ENCODE assay signal across 15 cellular contexts in genomic region chr14:66476964-66477363, GRCh38. TPM values are rescaled to one million over a fixed set of nuclear protein-coding genes. Genes with fewer than 3 reads are reported as not detected.
A peak's percentile ranks its signal among the peaks of the same experiment; 100 is the strongest.
DNase-seq lines count a peak whose midpoint lies in the region; TF ChIP-seq lines count a peak whose summit lies in the region.
"Had no signal": no experiment of that assay in that cellular context is flagged by ENCODE, and none has a peak within 500 bp of the region (broad histone marks: within the 10 kb centered on the region; RNA-seq: fewer than 3 reads in every experiment).

No MANE protein-coding gene starts in this region.

- no peaks in the 10 kb centered on the region for H4K20me1 ChIP-seq in mammary epithelial cell (ENCODE audit: insufficient read depth, low read length)

- H2AFZ ChIP-seq in mammary epithelial cell (ENCODE audit: low read depth, low read length), result no peak overlapping the region

- TF ChIP-seq EP300 in suprapubic skin (IDR thresholded peaks at IDR 0.05), result no peak
- no peak for TF ChIP-seq EP300 in ovary (IDR thresholded peaks at IDR 0.05)

- CTCF ChIA-PET in mammary epithelial cell (lab: Charles Lee; ENCODE audit: low non-redundant PET), result no interaction called here

- no peak overlapping the region for H3K4me2 ChIP-seq in mammary epithelial cell (ENCODE audit: insufficient read depth, low read depth, low read length)

- H3K9ac ChIP-seq in mammary epithelial cell (ENCODE audit: insufficient read depth, low read length) (no peak overlapping the region), colonic mucosa (ENCODE audit: low read depth in 2 of 2, low read length in 2 of 2) (no peak overlapping the region)

- TF ChIP-seq POLR2A in suprapubic skin (IDR thresholded peaks at IDR 0.05) (no peak), ovary (IDR thresholded peaks at IDR 0.05) (no peak)

- H3K27me3 ChIP-seq in mammary epithelial cell (ENCODE audit: insufficient read depth, low read length) (no peaks in the 10 kb centered on the region), suprapubic skin (no peaks in the 10 kb centered on the region), colonic mucosa (no peaks in the 10 kb centered on the region), ovary (no peaks in the 10 kb centered on the region)
- H3K27me3 ChIP-seq: adrenal gland had no signal

- H3K27ac ChIP-seq in mammary epithelial cell (ENCODE audit: insufficient read depth, low read depth, low read length), result no peak overlapping the region
- H3K27ac ChIP-seq in suprapubic skin, result no peak overlapping the region
- no peak overlapping the region for H3K27ac ChIP-seq in colonic mucosa
- H3K27ac ChIP-seq in ovary, result no peak overlapping the region
- H3K27ac ChIP-seq: adrenal gland, VCaP had no signal

- H3K79me2 ChIP-seq in mammary epithelial cell (ENCODE audit: insufficient read depth, low read length), result no peaks in the 10 kb centered on the region

- in situ Hi-C loops in mammary epithelial cell (cut with MboI; ENCODE audit: low sequenced_read_pairs in 2 of 2), result no loop called here

- DNase-seq in EL (peak; percentile 62), NCI-H226 (peak; percentile 9), mammary epithelial cell (peak; percentile 35), left kidney (ENCODE audit: low read depth, low spot score) (peak; percentile 16), suprapubic skin (ENCODE audit: low spot score in 2 of 2) (no peak), colonic mucosa (no peak), ovary (no peak), NCI-H2029 (lab: John Stamatoyannopoulos, UW) (no peak)
- DNase-seq: CD4-positive, CD25-positive, alpha-beta regulatory T cell; stimulated activated CD4-positive, alpha-beta T cell treated with anti-CD3 and anti-CD28 coated beads, Interleukin-2, amount 100 ng/mL, for 48 hours; stimulated activated naive CD8-positive, alpha-beta T cell treated with anti-CD3 and anti-CD28 coated beads, Interleukin-15, Interleukin-2, amounts not matched to agents 100 U/mL and 50 U/mL, for 24 hours had no signal

- TF ChIP-seq CTCF in mammary epithelial cell (conservative IDR thresholded peaks at IDR 0.05 in 1 of 2, IDR thresholded peaks at IDR 0.05 in 1 of 2; ENCODE audit: extremely low read depth in 1 of 2, insufficient read depth in 1 of 2, low read depth in 1 of 2, low read length in 2 of 2) (no peak), suprapubic skin (IDR thresholded peaks at IDR 0.05) (no peak), colonic mucosa (IDR thresholded peaks at IDR 0.05) (no peak), ovary (IDR thresholded peaks at IDR 0.05) (no peak)

- H3K36me3 ChIP-seq in mammary epithelial cell (ENCODE audit: insufficient read depth, low read length) (no peaks in the 10 kb centered on the region), suprapubic skin (no peaks in the 10 kb centered on the region), colonic mucosa (no peaks in the 10 kb centered on the region), ovary (no peaks in the 10 kb centered on the region)
- H3K36me3 ChIP-seq: adrenal gland had no signal

- WGBS in mammary epithelial cell (ENCODE audit: low coverage, missing lambda C conversion rate), result 0% methylated on average over 1 of the region's 1 CpG
- 5% methylated on average over 1 of the region's 1 CpG for WGBS in suprapubic skin
- 9 to 14% (median 11%) methylated on average over 1 of the region's 1 CpG for WGBS in ovary, 3 donors

- H3K4me1 ChIP-seq in mammary epithelial cell (ENCODE audit: insufficient read depth, low read length) (no peaks in the 10 kb centered on the region), suprapubic skin (no peaks in the 10 kb centered on the region), colonic mucosa (no peaks in the 10 kb centered on the region), ovary (ENCODE audit: insufficient read depth) (no peaks in the 10 kb centered on the region)
- H3K4me1 ChIP-seq: adrenal gland had no signal

- no peak overlapping the region for H3K4me3 ChIP-seq in mammary epithelial cell (replicated peaks in 1 of 3; ENCODE audit: insufficient read depth in 1 of 3, low read depth in 2 of 3, low read length in 3 of 3)
- H3K4me3 ChIP-seq in suprapubic skin, result no peak overlapping the region
- no peak overlapping the region for H3K4me3 ChIP-seq in colonic mucosa
- H3K4me3 ChIP-seq in ovary, result no peak overlapping the region
- H3K4me3 ChIP-seq: adrenal gland had no signal

- no TSS peak for BruUV-seq in mammary epithelial cell (replicated peaks; lab: Mats Ljungman, UMichigan)

- intact Hi-C loops in mammary epithelial cell (cut with micrococcal nuclease) (no loop called here), colonic mucosa (cut with DNase I) (no loop called here), ovary (cut with DNase I) (no loop called here)

- dilution Hi-C loops in mammary epithelial cell (cut with HindIII; ENCODE audit: low sequenced_read_pairs), result no loop called here

- H3K9me3 ChIP-seq in mammary epithelial cell (replicated peaks; ENCODE audit: insufficient read depth, low read length) (no peaks in the 10 kb centered on the region), suprapubic skin (no peaks in the 10 kb centered on the region), colonic mucosa (no peaks in the 10 kb centered on the region), ovary (no peaks in the 10 kb centered on the region)
- H3K9me3 ChIP-seq: adrenal gland had no signal

RNA-seq across cellular contexts. Expression of gene CCDC196, which starts 9.2 kb away (rescaled TPM):
- not detected for total RNA-seq in mammary epithelial cell
- not detected for polyA plus RNA-seq in mammary epithelial cell
- not detected for polyA minus RNA-seq in mammary epithelial cell
- total RNA-seq in suprapubic skin, result not detected
- total RNA-seq in colonic mucosa, result 1 to 10 TPM in 1 of 2 donors, under 1 TPM in 1; 0.82 to 1.3 TPM
- not detected for total RNA-seq in ovary
- polyA plus RNA-seq in ovary, result not detected
- total RNA-seq: adrenal gland; CD4-positive, CD25-positive, alpha-beta regulatory T cell; mononuclear cell; posterior vena cava had no signal
- polyA plus RNA-seq: adrenal gland; CD4-positive, CD25-positive, alpha-beta regulatory T cell had no signal

RNA-seq across cellular contexts. Expression of gene GPHN, which starts 31.0 kb away (rescaled TPM):
- total RNA-seq in mammary epithelial cell (10 to 100 TPM; 10.8 to 30.2 TPM), suprapubic skin (10 to 100 TPM; 16.7 to 34.8 (median 27.0) TPM), colonic mucosa (10 to 100 TPM; 32.0 to 45.2 TPM), ovary (10 to 100 TPM in 6 of 7 donors, 1 to 10 TPM in 1; 8.3 to 44.9 (median 20.3) TPM)
- polyA plus RNA-seq in mammary epithelial cell (15.8 TPM), ovary (10 to 100 TPM in 1 of 2 donors, 1 to 10 TPM in 1; 8.3 to 23.0 TPM)
- 32.3 TPM for polyA minus RNA-seq in mammary epithelial cell

Comparison
In these comparisons a context has a peak if more than half of its experiments do, and no peak if none do; other contexts are left out.
1. DNase-seq: peak in EL (single experiment), NCI-H226 (single experiment), mammary epithelial cell (single experiment) and left kidney (single experiment); none in suprapubic skin (0 of 2), colonic mucosa (single experiment), ovary (0 of 5) and NCI-H2029 (single experiment).